ENCODE assay signal across 11 cellular contexts in the genomic region with DNA sequence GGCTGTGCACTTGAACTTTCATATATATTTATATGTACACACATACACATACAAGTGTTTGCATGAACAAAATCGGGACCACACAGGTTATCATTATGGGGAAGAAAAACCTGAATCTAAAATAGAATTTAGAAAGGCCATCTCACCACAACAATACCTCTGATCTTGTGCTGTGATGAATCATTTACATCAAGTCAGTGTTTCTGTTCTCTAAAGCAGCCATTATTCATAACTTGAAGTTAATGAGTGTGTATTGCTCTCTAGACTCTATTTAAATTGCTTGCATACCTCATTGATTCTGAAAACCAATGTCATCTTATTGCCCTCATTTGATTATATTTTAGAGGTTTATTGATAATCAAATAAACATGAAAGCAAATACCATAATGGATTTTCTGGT.
DNase-seq lines count a peak whose midpoint lies in the region; ATAC-seq and TF ChIP-seq lines count a peak whose summit lies in the region.
"Had no signal": no experiment of that assay in that cellular context is flagged by ENCODE, and none has a peak within 500 bp of the region (broad histone marks: within the 10 kb centered on the region; RNA-seq: fewer than 3 reads in every experiment).

No MANE protein-coding gene starts in this region.

- no peaks in the 10 kb centered on the region for H3K27me3 ChIP-seq in gastroesophageal sphincter
- no peaks in the 10 kb centered on the region for H3K27me3 ChIP-seq in MG63
- H3K27me3 ChIP-seq: foreskin keratinocyte had no signal

- peak; percentile 73 for DNase-seq in GM10248 (ENCODE audit: extremely low spot score)
- DNase-seq in foreskin melanocyte = no peak
- DNase-seq in NCI-H524 (lab: John Stamatoyannopoulos, UW) = no peak
- no peak for DNase-seq in MG63
- DNase-seq: activated CD8-positive, alpha-beta memory T cell treated with anti-CD3 and anti-CD28 coated beads, Interleukin-2, amount 50 U/mL, for 48 hours; foreskin keratinocyte; mammary epithelial cell had no signal

- no peak for TF ChIP-seq CTCF in GM10248 (IDR thresholded peaks at IDR 0.05; ENCODE audit: control extremely low read depth, extremely low read depth, low read depth, missing control alignments)
- no peak for TF ChIP-seq CTCF in gastroesophageal sphincter (IDR thresholded peaks at IDR 0.05)

- WGBS in gastroesophageal sphincter (ENCODE audit: low coverage in 1 of 2), 2 donors = 86 to 88% methylated on average over 1 of the region's 1 CpG

- POLR2A ChIA-PET in GM10248 (lab: Yijun Ruan, JAX) = no interaction called here

- no peak overlapping the region for H3K4me3 ChIP-seq in gastroesophageal sphincter
- H3K4me3 ChIP-seq in MG63 = no peak overlapping the region

- CTCF ChIA-PET in GM10248 (lab: Yijun Ruan, JAX) = interaction anchor here (1.3 kb wide), 1 partner anchor 15 kb away, joined by 3 read pairs; no protein-coding TSS in a partner anchor

- TF ChIP-seq POLR2A in gastroesophageal sphincter (IDR thresholded peaks at IDR 0.05) = no peak

- H3K36me3 ChIP-seq in gastroesophageal sphincter = peaks cover 0 to 77% of the 10 kb centered on the region in 2 donors
- peaks cover 24% of the 10 kb centered on the region for H3K36me3 ChIP-seq in MG63

- peak; percentile 91 for ATAC-seq in GM18909 (IDR thresholded peaks at IDR 0.05; ENCODE audit: poor library complexity, unreplicated experiment)
- ATAC-seq in HG02610 (IDR thresholded peaks at IDR 0.05; ENCODE audit: unreplicated experiment) = peak; percentile 91
- ATAC-seq in HG03442 (IDR thresholded peaks at IDR 0.05; ENCODE audit: unreplicated experiment) = peak; percentile 91
- ATAC-seq in gastroesophageal sphincter = no peak
- ATAC-seq: foreskin keratinocyte had no signal

- no peak for TF ChIP-seq EP300 in gastroesophageal sphincter (IDR thresholded peaks at IDR 0.05)

- H3K9me3 ChIP-seq in gastroesophageal sphincter (no peaks in the 10 kb centered on the region), MG63 (no peaks in the 10 kb centered on the region)

- no peak overlapping the region for H3K27ac ChIP-seq in gastroesophageal sphincter
- H3K27ac ChIP-seq: foreskin keratinocyte had no signal

- peaks cover 5 to 40% (median 5%) of the 10 kb centered on the region in 3 donors for H3K4me1 ChIP-seq in gastroesophageal sphincter
- H3K4me1 ChIP-seq: foreskin keratinocyte had no signal
